1 cellular context compared by ENCODE assay signal in the genomic region with DNA sequence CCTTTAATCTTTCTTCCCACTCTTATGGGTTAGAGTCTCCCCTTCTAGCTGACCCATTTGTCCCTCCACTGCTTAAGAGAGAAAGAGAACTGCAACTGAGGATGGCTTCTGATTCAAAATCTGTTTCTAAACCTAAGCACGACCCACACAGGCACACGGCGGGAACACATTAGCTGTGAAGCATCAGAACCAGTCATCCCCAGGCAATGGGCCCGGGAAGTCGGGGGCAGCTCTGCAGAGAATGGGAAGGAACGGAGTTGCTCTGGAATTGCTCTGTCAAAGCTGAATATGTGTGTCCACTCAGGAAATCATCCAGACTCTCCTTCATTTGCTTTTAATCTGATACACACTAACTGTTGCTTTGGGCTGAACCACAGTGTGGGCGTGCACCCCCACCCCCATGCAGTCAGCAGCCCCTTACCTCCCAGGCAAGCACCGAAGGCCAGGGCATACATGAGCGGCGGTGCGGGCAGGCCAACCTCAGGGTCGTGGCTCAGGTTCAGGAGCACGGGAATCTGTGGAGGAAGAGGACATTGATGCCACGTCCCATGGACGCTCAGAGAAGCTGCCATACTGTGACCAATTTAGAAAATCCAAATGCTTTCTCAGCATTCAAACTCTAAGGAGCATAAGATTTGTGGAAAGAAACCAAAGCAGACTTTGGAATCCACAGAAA.
TF ChIP-seq lines count a peak whose summit lies in the region.

No MANE protein-coding gene starts in this region.

TF ChIP-seq in GM23338, 12 proteins besides CTCF, POLR2A, EP300 and RAD21 (continued from another document):
- TF ChIP-seq, protein P1, sequence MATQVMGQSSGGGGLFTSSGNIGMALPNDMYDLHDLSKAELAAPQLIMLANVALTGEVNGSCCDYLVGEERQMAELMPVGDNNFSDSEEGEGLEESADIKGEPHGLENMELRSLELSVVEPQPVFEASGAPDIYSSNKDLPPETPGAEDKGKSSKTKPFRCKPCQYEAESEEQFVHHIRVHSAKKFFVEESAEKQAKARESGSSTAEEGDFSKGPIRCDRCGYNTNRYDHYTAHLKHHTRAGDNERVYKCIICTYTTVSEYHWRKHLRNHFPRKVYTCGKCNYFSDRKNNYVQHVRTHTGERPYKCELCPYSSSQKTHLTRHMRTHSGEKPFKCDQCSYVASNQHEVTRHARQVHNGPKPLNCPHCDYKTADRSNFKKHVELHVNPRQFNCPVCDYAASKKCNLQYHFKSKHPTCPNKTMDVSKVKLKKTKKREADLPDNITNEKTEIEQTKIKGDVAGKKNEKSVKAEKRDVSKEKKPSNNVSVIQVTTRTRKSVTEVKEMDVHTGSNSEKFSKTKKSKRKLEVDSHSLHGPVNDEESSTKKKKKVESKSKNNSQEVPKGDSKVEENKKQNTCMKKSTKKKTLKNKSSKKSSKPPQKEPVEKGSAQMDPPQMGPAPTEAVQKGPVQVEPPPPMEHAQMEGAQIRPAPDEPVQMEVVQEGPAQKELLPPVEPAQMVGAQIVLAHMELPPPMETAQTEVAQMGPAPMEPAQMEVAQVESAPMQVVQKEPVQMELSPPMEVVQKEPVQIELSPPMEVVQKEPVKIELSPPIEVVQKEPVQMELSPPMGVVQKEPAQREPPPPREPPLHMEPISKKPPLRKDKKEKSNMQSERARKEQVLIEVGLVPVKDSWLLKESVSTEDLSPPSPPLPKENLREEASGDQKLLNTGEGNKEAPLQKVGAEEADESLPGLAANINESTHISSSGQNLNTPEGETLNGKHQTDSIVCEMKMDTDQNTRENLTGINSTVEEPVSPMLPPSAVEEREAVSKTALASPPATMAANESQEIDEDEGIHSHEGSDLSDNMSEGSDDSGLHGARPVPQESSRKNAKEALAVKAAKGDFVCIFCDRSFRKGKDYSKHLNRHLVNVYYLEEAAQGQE (IDR thresholded peaks at IDR 0.05; ENCODE audit: unreplicated experiment) = no peak
- TF ChIP-seq, protein P2, sequence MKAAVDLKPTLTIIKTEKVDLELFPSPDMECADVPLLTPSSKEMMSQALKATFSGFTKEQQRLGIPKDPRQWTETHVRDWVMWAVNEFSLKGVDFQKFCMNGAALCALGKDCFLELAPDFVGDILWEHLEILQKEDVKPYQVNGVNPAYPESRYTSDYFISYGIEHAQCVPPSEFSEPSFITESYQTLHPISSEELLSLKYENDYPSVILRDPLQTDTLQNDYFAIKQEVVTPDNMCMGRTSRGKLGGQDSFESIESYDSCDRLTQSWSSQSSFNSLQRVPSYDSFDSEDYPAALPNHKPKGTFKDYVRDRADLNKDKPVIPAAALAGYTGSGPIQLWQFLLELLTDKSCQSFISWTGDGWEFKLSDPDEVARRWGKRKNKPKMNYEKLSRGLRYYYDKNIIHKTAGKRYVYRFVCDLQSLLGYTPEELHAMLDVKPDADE (IDR thresholded peaks at IDR 0.05) = no peak
- TF ChIP-seq JUNB (IDR thresholded peaks at IDR 0.05; ENCODE audit: unreplicated experiment) = no peak
- TF ChIP-seq CREB1 (CRISPR knock-in tag; IDR thresholded peaks at IDR 0.05; ENCODE audit: low read depth) = no peak
- TF ChIP-seq EZH2phosphoT487 (IDR thresholded peaks at IDR 0.05; ENCODE audit: unreplicated experiment) = no peak
- no peak for TF ChIP-seq POLR2AphosphoS5 (IDR thresholded peaks at IDR 0.05; ENCODE audit: low read depth)
- no peak for TF ChIP-seq ZNF114 (CRISPR knock-in tag; IDR thresholded peaks at IDR 0.05)
- no peak for TF ChIP-seq NANOG (IDR thresholded peaks at IDR 0.05; ENCODE audit: borderline replicate concordance)
